In the genomic region with DNA sequence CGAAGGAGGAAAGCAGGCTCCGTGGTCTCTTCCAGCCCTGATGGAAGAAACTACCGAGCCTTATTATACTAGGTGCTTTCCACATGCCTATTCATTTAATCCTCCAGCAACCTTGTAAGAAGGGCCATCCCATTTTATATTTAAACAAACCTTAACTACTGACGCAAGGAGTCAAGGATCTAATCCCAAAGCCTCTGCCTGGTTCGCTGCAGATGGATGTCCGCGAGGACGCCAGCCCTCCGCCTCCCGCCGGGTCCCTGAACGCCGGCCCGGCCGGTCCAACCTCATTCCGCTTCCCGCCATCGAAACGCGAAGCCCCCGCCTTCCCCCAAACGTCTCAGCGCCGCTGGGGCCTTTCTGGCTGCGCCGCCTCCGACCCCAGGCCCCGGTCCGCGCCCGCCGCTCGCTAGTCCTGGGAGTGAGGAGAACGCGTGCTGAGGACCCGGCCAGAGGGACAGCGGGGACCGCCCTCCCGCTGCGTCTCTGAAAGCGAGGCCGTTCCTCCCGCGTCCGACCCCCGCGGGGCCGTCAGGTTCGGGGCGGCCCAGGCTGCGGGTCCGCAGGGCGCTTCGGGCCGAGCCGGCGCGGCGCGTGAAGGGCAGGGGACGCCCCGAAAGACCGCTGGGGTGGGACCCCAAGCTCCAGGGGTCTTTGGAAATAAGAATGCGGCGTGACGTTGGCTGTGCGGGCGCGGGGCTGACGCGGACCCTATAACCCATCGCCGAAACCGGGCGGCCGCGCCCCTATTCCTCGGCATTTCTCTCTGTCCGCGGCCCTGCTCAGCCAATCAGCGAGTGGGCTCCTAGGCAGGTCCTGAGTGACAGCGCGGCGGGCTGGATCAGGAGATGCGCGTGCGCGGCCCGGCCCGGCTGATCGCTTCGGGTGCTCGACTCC, we compare ENCODE assay signal across 1 cellular context.
TF ChIP-seq lines count a peak whose summit lies in the region.

No MANE protein-coding gene starts in this region.

TF ChIP-seq in HepG2, 621 proteins besides CTCF, POLR2A, EP300 and RAD21 (continued from another document):
- TF ChIP-seq RBM39 (IDR thresholded peaks at IDR 0.05; ENCODE audit: low read depth, low read length, poor library complexity, severe bottlenecking) (peak; percentile 17), SCMH1 (CRISPR knock-in tag; IDR thresholded peaks at IDR 0.05; ENCODE audit: borderline replicate concordance) (no peak), HCFC1 (IDR thresholded peaks at IDR 0.05; ENCODE audit: low read depth, low read length) (no peak), GTF2F1 (IDR thresholded peaks at IDR 0.05; ENCODE audit: low read length) (no peak), NFYC (CRISPR knock-in tag; IDR thresholded peaks at IDR 0.05) (peak; percentile 67), TARDBP (CRISPR knock-in tag; IDR thresholded peaks at IDR 0.05) (0 out of 2 replicates have a peak, but pooled peaks have one; percentile 31), KLF16 (CRISPR knock-in tag; IDR thresholded peaks at IDR 0.05) (0 out of 4 replicates have a peak, but pooled peaks of 1 of the 2 experiments have one; percentile 17), TOE1 (CRISPR knock-in tag; IDR thresholded peaks at IDR 0.05) (no peak), MEIS1 (CRISPR knock-in tag; IDR thresholded peaks at IDR 0.05; ENCODE audit: borderline replicate concordance) (peak; percentile 92; the same call in 1 of the 2 replicates), ZZZ3 (CRISPR knock-in tag; IDR thresholded peaks at IDR 0.05; ENCODE audit: borderline replicate concordance) (0 out of 2 replicates have a peak, but pooled peaks have one; percentile 22), SAFB2 (CRISPR knock-in tag; IDR thresholded peaks at IDR 0.05; ENCODE audit: borderline replicate concordance, low read depth) (peak; percentile 29; the same call in 1 of the 2 replicates), ZNF883 (CRISPR knock-in tag; IDR thresholded peaks at IDR 0.05; ENCODE audit: not compliant biosample characterization) (no peak), ZNF296 (CRISPR knock-in tag; conservative IDR thresholded peaks at IDR 0.05) (peak; percentile 49; the same call in 1 of the 2 replicates), ZMYM3 (CRISPR knock-in tag; IDR thresholded peaks at IDR 0.05) (no peak), ZBTB7B (CRISPR knock-in tag; IDR thresholded peaks at IDR 0.05) (peak; percentile 50; the same call in 1 of the 2 replicates), ZNF768 (CRISPR knock-in tag; IDR thresholded peaks at IDR 0.05) (peak; percentile 41; the same call in 1 of the 2 replicates), ZBTB7A (CRISPR knock-in tag; IDR thresholded peaks at IDR 0.05) (0 out of 2 replicates have a peak, but pooled peaks have one; percentile 63), ARNT2 (CRISPR knock-in tag; IDR thresholded peaks at IDR 0.05; ENCODE audit: low read depth) (peak; percentile 51; the same call in 1 of the 2 replicates), HHEX (CRISPR knock-in tag; IDR thresholded peaks at IDR 0.05) (no peak)
- TF ChIP-seq, protein P1, sequence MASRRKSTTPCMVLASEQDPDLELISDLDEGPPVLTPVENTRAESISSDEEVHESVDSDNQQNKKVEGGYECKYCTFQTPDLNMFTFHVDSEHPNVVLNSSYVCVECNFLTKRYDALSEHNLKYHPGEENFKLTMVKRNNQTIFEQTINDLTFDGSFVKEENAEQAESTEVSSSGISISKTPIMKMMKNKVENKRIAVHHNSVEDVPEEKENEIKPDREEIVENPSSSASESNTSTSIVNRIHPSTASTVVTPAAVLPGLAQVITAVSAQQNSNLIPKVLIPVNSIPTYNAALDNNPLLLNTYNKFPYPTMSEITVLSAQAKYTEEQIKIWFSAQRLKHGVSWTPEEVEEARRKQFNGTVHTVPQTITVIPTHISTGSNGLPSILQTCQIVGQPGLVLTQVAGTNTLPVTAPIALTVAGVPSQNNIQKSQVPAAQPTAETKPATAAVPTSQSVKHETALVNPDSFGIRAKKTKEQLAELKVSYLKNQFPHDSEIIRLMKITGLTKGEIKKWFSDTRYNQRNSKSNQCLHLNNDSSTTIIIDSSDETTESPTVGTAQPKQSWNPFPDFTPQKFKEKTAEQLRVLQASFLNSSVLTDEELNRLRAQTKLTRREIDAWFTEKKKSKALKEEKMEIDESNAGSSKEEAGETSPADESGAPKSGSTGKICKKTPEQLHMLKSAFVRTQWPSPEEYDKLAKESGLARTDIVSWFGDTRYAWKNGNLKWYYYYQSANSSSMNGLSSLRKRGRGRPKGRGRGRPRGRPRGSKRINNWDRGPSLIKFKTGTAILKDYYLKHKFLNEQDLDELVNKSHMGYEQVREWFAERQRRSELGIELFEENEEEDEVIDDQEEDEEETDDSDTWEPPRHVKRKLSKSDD (CRISPR knock-in tag; IDR thresholded peaks at IDR 0.05; ENCODE audit: low read depth): no peak
- TF ChIP-seq, protein P2, sequence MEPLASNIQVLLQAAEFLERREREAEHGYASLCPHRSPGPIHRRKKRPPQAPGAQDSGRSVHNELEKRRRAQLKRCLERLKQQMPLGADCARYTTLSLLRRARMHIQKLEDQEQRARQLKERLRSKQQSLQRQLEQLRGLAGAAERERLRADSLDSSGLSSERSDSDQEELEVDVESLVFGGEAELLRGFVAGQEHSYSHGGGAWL (CRISPR knock-in tag; IDR thresholded peaks at IDR 0.05): no peak; the same call in 1 of the 2 replicates
- TF ChIP-seq, protein P3, sequence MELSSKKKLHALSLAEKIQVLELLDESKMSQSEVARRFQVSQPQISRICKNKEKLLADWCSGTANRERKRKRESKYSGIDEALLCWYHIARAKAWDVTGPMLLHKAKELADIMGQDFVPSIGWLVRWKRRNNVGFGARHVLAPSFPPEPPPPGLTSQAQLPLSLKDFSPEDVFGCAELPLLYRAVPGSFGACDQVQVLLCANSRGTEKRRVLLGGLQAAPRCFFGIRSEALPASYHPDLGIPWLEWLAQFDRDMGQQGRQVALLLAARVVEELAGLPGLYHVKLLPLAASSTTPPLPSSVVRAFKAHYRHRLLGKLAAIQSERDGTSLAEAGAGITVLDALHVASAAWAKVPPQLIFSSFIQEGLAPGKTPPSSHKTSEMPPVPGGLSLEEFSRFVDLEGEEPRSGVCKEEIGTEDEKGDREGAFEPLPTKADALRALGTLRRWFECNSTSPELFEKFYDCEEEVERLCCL (CRISPR knock-in tag; IDR thresholded peaks at IDR 0.05; ENCODE audit: borderline replicate concordance): no peak
- TF ChIP-seq, protein P4, sequence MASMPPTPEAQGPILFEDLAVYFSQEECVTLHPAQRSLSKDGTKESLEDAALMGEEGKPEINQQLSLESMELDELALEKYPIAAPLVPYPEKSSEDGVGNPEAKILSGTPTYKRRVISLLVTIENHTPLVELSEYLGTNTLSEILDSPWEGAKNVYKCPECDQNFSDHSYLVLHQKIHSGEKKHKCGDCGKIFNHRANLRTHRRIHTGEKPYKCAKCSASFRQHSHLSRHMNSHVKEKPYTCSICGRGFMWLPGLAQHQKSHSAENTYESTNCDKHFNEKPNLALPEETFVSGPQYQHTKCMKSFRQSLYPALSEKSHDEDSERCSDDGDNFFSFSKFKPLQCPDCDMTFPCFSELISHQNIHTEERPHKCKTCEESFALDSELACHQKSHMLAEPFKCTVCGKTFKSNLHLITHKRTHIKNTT (CRISPR knock-in tag; IDR thresholded peaks at IDR 0.05): no peak
- TF ChIP-seq, protein P5, sequence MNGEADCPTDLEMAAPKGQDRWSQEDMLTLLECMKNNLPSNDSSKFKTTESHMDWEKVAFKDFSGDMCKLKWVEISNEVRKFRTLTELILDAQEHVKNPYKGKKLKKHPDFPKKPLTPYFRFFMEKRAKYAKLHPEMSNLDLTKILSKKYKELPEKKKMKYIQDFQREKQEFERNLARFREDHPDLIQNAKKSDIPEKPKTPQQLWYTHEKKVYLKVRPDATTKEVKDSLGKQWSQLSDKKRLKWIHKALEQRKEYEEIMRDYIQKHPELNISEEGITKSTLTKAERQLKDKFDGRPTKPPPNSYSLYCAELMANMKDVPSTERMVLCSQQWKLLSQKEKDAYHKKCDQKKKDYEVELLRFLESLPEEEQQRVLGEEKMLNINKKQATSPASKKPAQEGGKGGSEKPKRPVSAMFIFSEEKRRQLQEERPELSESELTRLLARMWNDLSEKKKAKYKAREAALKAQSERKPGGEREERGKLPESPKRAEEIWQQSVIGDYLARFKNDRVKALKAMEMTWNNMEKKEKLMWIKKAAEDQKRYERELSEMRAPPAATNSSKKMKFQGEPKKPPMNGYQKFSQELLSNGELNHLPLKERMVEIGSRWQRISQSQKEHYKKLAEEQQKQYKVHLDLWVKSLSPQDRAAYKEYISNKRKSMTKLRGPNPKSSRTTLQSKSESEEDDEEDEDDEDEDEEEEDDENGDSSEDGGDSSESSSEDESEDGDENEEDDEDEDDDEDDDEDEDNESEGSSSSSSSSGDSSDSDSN (CRISPR knock-in tag; IDR thresholded peaks at IDR 0.05): peak; percentile 70; the same call in 1 of the 2 replicates
- TF ChIP-seq, protein P6, sequence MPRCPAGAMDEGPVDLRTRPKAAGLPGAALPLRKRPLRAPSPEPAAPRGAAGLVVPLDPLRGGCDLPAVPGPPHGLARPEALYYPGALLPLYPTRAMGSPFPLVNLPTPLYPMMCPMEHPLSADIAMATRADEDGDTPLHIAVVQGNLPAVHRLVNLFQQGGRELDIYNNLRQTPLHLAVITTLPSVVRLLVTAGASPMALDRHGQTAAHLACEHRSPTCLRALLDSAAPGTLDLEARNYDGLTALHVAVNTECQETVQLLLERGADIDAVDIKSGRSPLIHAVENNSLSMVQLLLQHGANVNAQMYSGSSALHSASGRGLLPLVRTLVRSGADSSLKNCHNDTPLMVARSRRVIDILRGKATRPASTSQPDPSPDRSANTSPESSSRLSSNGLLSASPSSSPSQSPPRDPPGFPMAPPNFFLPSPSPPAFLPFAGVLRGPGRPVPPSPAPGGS (CRISPR knock-in tag; IDR thresholded peaks at IDR 0.05): peak; percentile 66; the same call in 1 of the 2 replicates
- TF ChIP-seq, protein P7, sequence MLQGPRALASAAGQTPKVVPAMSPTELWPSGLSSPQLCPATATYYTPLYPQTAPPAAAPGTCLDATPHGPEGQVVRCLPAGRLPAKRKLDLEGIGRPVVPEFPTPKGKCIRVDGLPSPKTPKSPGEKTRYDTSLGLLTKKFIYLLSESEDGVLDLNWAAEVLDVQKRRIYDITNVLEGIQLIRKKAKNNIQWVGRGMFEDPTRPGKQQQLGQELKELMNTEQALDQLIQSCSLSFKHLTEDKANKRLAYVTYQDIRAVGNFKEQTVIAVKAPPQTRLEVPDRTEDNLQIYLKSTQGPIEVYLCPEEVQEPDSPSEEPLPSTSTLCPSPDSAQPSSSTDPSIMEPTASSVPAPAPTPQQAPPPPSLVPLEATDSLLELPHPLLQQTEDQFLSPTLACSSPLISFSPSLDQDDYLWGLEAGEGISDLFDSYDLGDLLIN (CRISPR knock-in tag; IDR thresholded peaks at IDR 0.05; ENCODE audit: borderline replicate concordance): no peak
- TF ChIP-seq, protein P8, sequence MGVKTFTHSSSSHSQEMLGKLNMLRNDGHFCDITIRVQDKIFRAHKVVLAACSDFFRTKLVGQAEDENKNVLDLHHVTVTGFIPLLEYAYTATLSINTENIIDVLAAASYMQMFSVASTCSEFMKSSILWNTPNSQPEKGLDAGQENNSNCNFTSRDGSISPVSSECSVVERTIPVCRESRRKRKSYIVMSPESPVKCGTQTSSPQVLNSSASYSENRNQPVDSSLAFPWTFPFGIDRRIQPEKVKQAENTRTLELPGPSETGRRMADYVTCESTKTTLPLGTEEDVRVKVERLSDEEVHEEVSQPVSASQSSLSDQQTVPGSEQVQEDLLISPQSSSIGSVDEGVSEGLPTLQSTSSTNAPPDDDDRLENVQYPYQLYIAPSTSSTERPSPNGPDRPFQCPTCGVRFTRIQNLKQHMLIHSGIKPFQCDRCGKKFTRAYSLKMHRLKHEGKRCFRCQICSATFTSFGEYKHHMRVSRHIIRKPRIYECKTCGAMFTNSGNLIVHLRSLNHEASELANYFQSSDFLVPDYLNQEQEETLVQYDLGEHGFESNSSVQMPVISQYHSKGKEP (CRISPR knock-in tag; IDR thresholded peaks at IDR 0.05): 0 out of 2 replicates have a peak, but pooled peaks have one; percentile 32
